In the genomic region with DNA sequence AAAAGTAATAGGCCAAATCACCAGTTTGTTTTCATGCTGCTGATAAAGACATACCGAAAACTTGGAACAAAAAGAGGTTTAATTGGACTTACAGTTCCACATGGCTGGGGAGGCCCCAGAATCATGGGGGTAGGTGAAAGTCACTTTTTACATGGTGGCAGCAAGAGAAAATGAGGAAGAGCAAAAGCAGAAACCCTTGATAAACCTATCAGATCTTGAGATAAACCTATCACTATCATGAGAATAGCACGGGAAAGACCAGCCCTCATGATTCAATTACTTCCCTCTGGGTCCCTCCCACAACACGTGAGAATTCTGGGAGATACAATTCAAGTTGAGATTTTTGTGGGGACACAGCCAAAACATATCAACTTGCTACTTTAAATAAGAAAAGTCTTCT, we compare ENCODE assay signal across 24 cellular contexts. TPM values are rescaled to one million over a fixed set of nuclear protein-coding genes. Genes with fewer than 3 reads are reported as not detected.
"Had no signal": no experiment of that assay in that cellular context is flagged by ENCODE, and none has a peak within 500 bp of the region (broad histone marks: within the 10 kb centered on the region; RNA-seq: fewer than 3 reads in every experiment).

No MANE protein-coding gene starts in this region.

- DNase-seq: activated CD4-positive, alpha-beta T cell treated with anti-CD3 and anti-CD28 coated beads, Interleukin-2, amount 10 ng/mL, durations not matched to agents 7 days and 5 days; activated CD8-positive, alpha-beta memory T cell treated with anti-CD3 and anti-CD28 coated beads, Interleukin-2, amount 50 U/mL, for 4 hours; activated naive CD4-positive, alpha-beta T cell treated with anti-CD3 and anti-CD28 coated beads, Interleukin-2, amount 10 ng/mL, durations not matched to agents 7 days and 5 days; activated T-cell treated with anti-CD3 and anti-CD28 coated beads, Interleukin-2, amount 50 U/mL, for 4 hours; colonic mucosa; gastrocnemius medialis; heart left ventricle; left lung; ovary; psoas muscle; right cardiac atrium; stimulated activated naive CD8-positive, alpha-beta T cell treated with anti-CD3 and anti-CD28 coated beads, Interleukin-15, amount 100 ng/mL, for 72 hours; transverse colon had no signal

- ATAC-seq: activated T-cell treated with anti-CD3 and anti-CD28 coated beads, Interleukin-2, amount 50 U/mL, for 4 hours; gastrocnemius medialis; heart left ventricle; psoas muscle; right cardiac atrium; stimulated activated naive CD8-positive, alpha-beta T cell treated with anti-CD3 and anti-CD28 coated beads, Interleukin-15, amount 100 ng/mL, for 72 hours had no signal

- H3K36me3 ChIP-seq: ascending aorta, colonic mucosa, gastrocnemius medialis, heart left ventricle, left lung, neural progenitor cell, ovary, suprapubic skin, transverse colon, vagina had no signal

- H3K27ac Mint-ChIP-seq: activated CD4-positive, alpha-beta T cell treated with anti-CD3 and anti-CD28 coated beads, Interleukin-2, amount 10 ng/mL, durations not matched to agents 7 days and 5 days; activated naive CD4-positive, alpha-beta T cell treated with anti-CD3 and anti-CD28 coated beads, Interleukin-2, amount 10 ng/mL, durations not matched to agents 7 days and 5 days; neural progenitor cell had no signal

- H3K4me3 Mint-ChIP-seq: activated CD4-positive, alpha-beta T cell treated with anti-CD3 and anti-CD28 coated beads, Interleukin-2, amount 10 ng/mL, durations not matched to agents 7 days and 5 days; activated naive CD4-positive, alpha-beta T cell treated with anti-CD3 and anti-CD28 coated beads, Interleukin-2, amount 10 ng/mL, durations not matched to agents 7 days and 5 days; activated T-cell treated with anti-CD3 and anti-CD28 coated beads, Interleukin-2, amount 50 U/mL, for 4 hours; central memory CD8-positive, alpha-beta T cell; neural progenitor cell; stimulated activated naive CD8-positive, alpha-beta T cell treated with anti-CD3 and anti-CD28 coated beads, Interleukin-15, amount 100 ng/mL, for 72 hours had no signal

- H3K4me3 ChIP-seq: ascending aorta, colonic mucosa, gastrocnemius medialis, heart left ventricle, left lung, neural progenitor cell, ovary, psoas muscle, suprapubic skin, transverse colon, vagina had no signal

- H3K4me1 ChIP-seq: ascending aorta, colonic mucosa, neural progenitor cell, psoas muscle had no signal

- H2AFZ ChIP-seq: neural progenitor cell had no signal

- H3K9me3 Mint-ChIP-seq: activated CD4-positive, alpha-beta T cell treated with anti-CD3 and anti-CD28 coated beads, Interleukin-2, amount 10 ng/mL, durations not matched to agents 7 days and 5 days; activated naive CD4-positive, alpha-beta T cell treated with anti-CD3 and anti-CD28 coated beads, Interleukin-2, amount 10 ng/mL, durations not matched to agents 7 days and 5 days; central memory CD8-positive, alpha-beta T cell; neural progenitor cell; stimulated activated naive CD8-positive, alpha-beta T cell treated with anti-CD3 and anti-CD28 coated beads, Interleukin-15, amount 100 ng/mL, for 72 hours had no signal

- H3K27ac ChIP-seq: ascending aorta, colonic mucosa, gastrocnemius medialis, neural progenitor cell, ovary, psoas muscle, suprapubic skin, transverse colon, vagina had no signal

- H3K27me3 Mint-ChIP-seq: activated naive CD4-positive, alpha-beta T cell treated with anti-CD3 and anti-CD28 coated beads, Interleukin-2, amount 10 ng/mL, durations not matched to agents 7 days and 5 days; central memory CD8-positive, alpha-beta T cell had no signal

- H3K4me2 ChIP-seq: neural progenitor cell had no signal

- H3K4me1 Mint-ChIP-seq: central memory CD8-positive, alpha-beta T cell; neural progenitor cell; stimulated activated naive CD8-positive, alpha-beta T cell treated with anti-CD3 and anti-CD28 coated beads, Interleukin-15, amount 100 ng/mL, for 72 hours had no signal

- H3K27me3 ChIP-seq: ascending aorta, colonic mucosa, gastrocnemius medialis, left lung, neural progenitor cell, ovary, suprapubic skin, transverse colon, vagina had no signal

- H3K36me3 Mint-ChIP-seq: activated naive CD4-positive, alpha-beta T cell treated with anti-CD3 and anti-CD28 coated beads, Interleukin-2, amount 10 ng/mL, durations not matched to agents 7 days and 5 days; neural progenitor cell had no signal

RNA-seq across cellular contexts. Expression of a gene that starts 28.9 kb away (rescaled TPM):
- total RNA-seq: activated CD4-positive, alpha-beta T cell treated with anti-CD3 and anti-CD28 coated beads, Interleukin-2, amount 10 ng/mL, durations not matched to agents 7 days and 5 days; activated T-cell treated with anti-CD3 and anti-CD28 coated beads, Interleukin-2, amount 50 U/mL, for 4 hours; ascending aorta; colonic mucosa; gastrocnemius medialis; heart left ventricle; kidney epithelial cell; left lung; lung microvascular endothelial cell; ovary; psoas muscle; right cardiac atrium; skeletal muscle tissue; suprapubic skin; T-helper 2 cell treated with Interferon-gamma antibody and Interleukin-4, amounts not matched to agents 100 ng/mL and 5 ng/mL, for 36 hours; transverse colon; vagina had no signal
- polyA plus RNA-seq: adipose tissue, esophagus, heart left ventricle, ovary, psoas muscle, right cardiac atrium had no signal
